1 cellular context compared by ENCODE assay signal in the genomic region with DNA sequence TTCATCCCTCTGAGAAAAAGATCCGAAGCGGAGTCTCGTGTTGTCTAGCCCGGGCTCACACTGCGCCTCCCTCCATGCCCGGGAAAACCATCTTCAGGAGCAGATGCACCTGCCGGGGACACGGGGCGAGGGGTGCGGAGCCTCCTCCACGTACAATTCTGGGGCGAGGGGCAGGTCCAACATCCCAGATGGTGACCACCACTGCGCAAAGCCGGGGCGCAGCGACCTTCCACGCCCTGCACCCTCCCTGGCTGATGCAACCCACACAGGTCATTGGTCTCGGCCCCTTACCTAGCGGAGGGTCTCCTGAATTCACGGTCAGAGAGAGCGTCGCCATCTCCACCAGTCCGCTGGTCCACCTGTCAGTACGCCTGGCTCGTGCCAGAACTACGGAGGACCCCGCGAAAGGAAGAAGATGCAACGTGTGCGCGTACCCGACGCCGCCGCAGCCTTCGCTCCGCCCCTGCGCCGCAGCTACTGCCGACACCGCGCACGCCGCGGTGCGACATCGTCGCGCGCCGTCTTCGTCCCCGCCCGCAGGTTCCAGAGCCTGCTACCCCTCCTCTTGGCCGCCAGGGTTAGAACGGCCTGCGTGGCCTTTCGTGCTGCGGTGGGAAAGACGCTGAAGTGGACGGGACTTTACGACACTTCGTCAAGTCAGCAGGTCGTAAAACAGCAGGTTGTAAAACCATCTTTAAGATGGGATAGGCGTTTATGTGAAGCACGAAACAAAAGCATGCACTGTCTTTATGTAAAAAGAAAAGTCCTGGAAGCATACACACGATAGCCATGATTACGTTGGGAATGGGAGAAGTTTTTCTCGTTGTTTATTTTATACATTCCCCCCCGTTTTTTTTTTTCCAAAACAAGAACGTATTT.
A peak's percentile ranks its signal among the peaks of the same experiment; 100 is the strongest.
TF ChIP-seq lines count a peak whose summit lies in the region.

EPRS1 (minus strand) TSS at position 454 of the 879 bp plus-strand sequence; CDS start at position 337, 117 bp downstream.

TF ChIP-seq in K562, 482 proteins besides CTCF, POLR2A, EP300 and RAD21 (continued from another document):
- TF ChIP-seq POLR2AphosphoS2 (IDR thresholded peaks at IDR 0.05; ENCODE audit: low read length) (no peak; the same call in 1 of the 2 replicates), HNRNPL (IDR thresholded peaks at IDR 0.05; ENCODE audit: low read depth, low read length) (no peak), MTA3 (IDR thresholded peaks at IDR 0.05; ENCODE audit: borderline replicate concordance) (peak; percentile 92; the same call in 1 of the 2 replicates), NONO (IDR thresholded peaks at IDR 0.05; ENCODE audit: low read depth in 2 of 2, low read length in 1 of 2) (peak in 1 of 2 experiments; percentile 31; a peak in 1 of 4 replicates), POU5F1 (IDR thresholded peaks at IDR 0.05; ENCODE audit: borderline replicate concordance, low read depth, low read length, partially characterized antibody) (no peak), ZNF699 (CRISPR knock-in tag; IDR thresholded peaks at IDR 0.05; ENCODE audit: insufficient replicate concordance) (no peak), ELF1 (tag; IDR thresholded peaks at IDR 0.05) (no peak), E2F6 (IDR thresholded peaks at IDR 0.05; ENCODE audit: borderline replicate concordance in 1 of 2, extremely low read depth in 1 of 2, insufficient read depth in 1 of 2, insufficient read length in 1 of 2, low read depth in 1 of 2, low read length in 1 of 2, poor library complexity in 1 of 2, severe bottlenecking in 1 of 2) (peak; percentile 48 to 52), IRF1 (CRISPR knock-in tag; IDR thresholded peaks at IDR 0.05; ENCODE audit: borderline replicate concordance) (no peak)
- TF ChIP-seq, protein P1, sequence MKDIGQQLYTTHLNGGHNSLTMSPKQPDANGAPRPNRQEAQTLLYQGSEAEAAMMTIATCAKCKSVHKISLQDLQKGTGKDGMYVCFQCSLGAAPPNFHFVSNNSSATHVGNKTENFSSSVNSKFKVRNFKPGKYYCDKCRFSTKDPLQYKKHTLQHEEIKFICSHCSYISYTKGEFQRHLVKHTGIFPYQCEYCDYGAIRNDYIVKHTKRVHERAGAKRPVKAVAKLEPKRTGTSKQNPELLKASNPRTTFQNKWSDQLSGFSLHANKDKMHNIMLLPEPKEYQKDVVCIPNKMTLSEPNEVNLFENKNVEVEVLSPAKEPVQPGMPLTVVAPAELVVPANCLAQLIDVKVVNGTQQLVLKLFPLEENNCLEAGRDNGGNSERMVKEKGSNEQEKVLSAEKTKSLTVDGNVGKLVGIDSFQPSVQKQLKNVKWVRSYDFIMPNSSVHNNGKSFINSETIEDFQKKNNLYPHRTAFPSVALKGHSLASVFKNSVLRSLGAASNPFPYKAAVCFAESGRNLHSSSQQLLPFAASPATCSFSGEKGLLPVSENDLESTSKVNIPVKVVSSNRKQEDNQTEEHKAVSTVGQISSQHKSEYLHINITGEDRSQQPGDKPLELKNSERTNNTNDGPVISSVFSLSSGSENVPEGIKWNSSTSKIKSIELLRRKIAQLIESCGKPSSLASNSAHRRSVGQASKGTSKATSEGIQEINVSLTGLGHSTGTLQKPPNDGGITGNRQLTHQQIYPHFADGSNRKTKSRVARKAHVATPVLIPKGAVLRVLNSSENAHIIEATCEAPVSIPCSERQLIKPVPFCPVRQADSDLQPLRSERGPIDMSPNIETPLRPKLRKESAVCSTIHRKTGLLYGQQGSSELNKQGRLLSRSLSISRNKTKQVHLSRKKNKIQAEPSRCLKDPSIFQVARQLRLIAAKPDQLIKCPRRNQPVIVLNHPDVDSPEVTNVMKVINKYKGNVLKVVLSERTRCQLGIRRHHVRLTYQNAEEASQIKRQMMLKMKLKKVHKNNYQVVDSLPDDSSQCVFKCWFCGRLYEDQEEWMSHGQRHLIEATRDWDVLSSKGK (CRISPR knock-in tag; IDR thresholded peaks at IDR 0.05) = no peak
